Comparison of ENCODE assay signal across 11 cellular contexts in genomic region chr6:110768057-110768456, GRCh38.
"Had no signal": no experiment of that assay in that cellular context is flagged by ENCODE, and none has a peak within 500 bp of the region (broad histone marks: within the 10 kb centered on the region; RNA-seq: fewer than 3 reads in every experiment).

No MANE protein-coding gene starts in this region.

- H2AFZ ChIP-seq: GM23248, GM23338 had no signal

- H3K4me2 ChIP-seq: GM23338 had no signal

- H3K9ac ChIP-seq: GM23248 had no signal

- DNase-seq: GM23248, GOT3, H7, H9, HCEC 1CT, HFFc6 had no signal

- H3K4me1 ChIP-seq: HAP-1 had no signal

- FAIRE-seq: H1, H54 had no signal

- ATAC-seq: GM23338, HCT116 had no signal

- H3K4me3 ChIP-seq: GM23248, GM23338, HAP-1 had no signal

- H3K27ac ChIP-seq: GM23248 had no signal

- H3K36me3 ChIP-seq: HAP-1 had no signal

- H3K9me3 ChIP-seq: HAP-1 had no signal
